1 cellular context compared by ENCODE assay signal in genomic region chr10:4018054-4018511, GRCh38.
TF ChIP-seq lines count a peak whose summit lies in the region.

No MANE protein-coding gene starts in this region.

TF ChIP-seq in GM12878, 131 proteins besides CTCF, POLR2A, EP300 and RAD21 (continued from another document):
- TF ChIP-seq ELK1 (IDR thresholded peaks at IDR 0.05; ENCODE audit: low read depth, low read length) (no peak), RAD51 (IDR thresholded peaks at IDR 0.05) (peak; percentile 54; the same call in 1 of the 2 replicates), SMC3 (IDR thresholded peaks at IDR 0.05; ENCODE audit: borderline replicate concordance, low read length) (no peak), MTA2 (IDR thresholded peaks at IDR 0.05; ENCODE audit: low read depth) (peak; percentile 45; the same call in 1 of the 2 replicates), ATF7 (IDR thresholded peaks at IDR 0.05; ENCODE audit: low read depth) (peak; percentile 22; the same call in 1 of the 2 replicates), BHLHE40 (IDR thresholded peaks at IDR 0.05; ENCODE audit: borderline replicate concordance in 1 of 2, low read depth in 2 of 2, low read length in 1 of 2) (peak; percentile 59 to 68; a peak in 2 of 4 replicates), IKZF2 (IDR thresholded peaks at IDR 0.05) (peak in 1 of 2 experiments; percentile 48; a peak in 1 of 4 replicates), RELB (IDR thresholded peaks at IDR 0.05; ENCODE audit: low read depth) (peak; percentile 48; the same call in 1 of the 2 replicates)
